ENCODE assay signal across 1 cellular context in the genomic region with DNA sequence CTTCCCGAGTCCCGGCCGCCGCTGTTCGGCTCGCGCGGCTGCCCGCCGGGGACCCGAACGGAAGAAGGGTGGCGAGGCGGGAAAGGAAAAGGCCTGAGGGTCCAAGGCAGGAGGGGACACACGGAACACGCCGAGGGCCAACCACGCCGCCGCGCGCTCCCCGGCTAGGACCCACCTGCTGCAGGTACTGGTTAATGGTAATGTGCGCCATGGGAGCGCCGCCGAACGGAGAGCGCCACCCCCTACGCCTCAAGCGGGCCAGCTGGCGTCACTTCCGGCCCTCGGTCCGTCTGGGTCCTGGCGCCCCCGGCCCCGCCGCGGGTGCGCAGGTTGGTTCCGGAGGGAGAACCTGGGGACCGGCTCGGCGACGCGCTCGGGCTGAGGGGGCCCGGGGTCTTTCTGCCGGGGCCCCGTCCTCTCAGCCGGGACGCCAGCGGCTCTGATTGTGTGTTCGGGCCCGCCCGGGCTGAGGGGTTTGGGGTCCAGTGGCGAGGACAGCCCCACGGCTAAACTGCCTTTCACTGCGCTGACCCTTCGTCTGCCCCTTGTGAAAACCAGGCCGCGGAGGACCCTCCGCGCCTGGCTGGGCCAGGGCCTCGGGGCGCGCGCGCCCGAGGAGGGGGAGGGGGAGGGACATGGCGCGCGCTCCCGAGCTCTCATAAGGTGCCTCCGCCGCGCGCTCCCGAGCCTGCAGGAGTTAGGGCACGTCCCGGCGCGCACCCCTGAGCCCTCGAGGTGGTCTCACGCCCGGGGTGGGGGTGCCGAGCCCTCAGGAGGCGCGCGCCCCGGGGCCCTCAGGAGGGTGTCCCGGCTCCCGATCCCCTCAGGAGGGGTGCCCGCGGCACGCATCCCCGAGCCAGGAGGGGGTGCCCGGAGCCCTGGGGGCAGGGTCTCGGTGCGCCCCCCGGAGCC.
TF ChIP-seq lines count a peak whose summit lies in the region.

Gene PCID2 (minus strand): TSS at position 246 of the 912 bp plus-strand sequence. CDS start 35 bp downstream, at position 211.

TF ChIP-seq in K562, 482 proteins besides CTCF, POLR2A, EP300 and RAD21 (continued from another document and continues in another):
- TF ChIP-seq ZNF740 (CRISPR knock-in tag; IDR thresholded peaks at IDR 0.05) (no peak), ZNF740 (tag; IDR thresholded peaks at IDR 0.05) (peak in 1 of 2 experiments; percentile 71; a peak in 1 of 4 replicates), FUS (optimal IDR thresholded peaks at IDR 0.05; ENCODE audit: low read depth, low read length) (peak; percentile 83), ZSCAN29 (IDR thresholded peaks at IDR 0.05) (no peak), ZBTB17 (CRISPR knock-in tag; IDR thresholded peaks at IDR 0.05) (0 out of 2 replicates have a peak, but pooled peaks have one; percentile 3), XRCC5 (IDR thresholded peaks at IDR 0.05; ENCODE audit: low read depth, low read length) (peak; percentile 57; the same call in 1 of the 2 replicates), HEY1 (CRISPR knock-in tag; IDR thresholded peaks at IDR 0.05; ENCODE audit: borderline replicate concordance) (no peak), MEF2D (tag; conservative IDR thresholded peaks at IDR 0.05; ENCODE audit: low read depth) (peak; percentile 46; the same call in 1 of the 2 replicates), BRD4 (IDR thresholded peaks at IDR 0.05) (0 out of 2 replicates have a peak, but pooled peaks have one; percentile 71), ZNF143 (CRISPR knock-in tag; IDR thresholded peaks at IDR 0.05) (no peak; the same call in 1 of the 2 replicates), ZEB2 (IDR thresholded peaks at IDR 0.05) (peak; percentile 94), TAF7 (tag; IDR thresholded peaks at IDR 0.05) (0 out of 2 replicates have a peak, but pooled peaks have one; percentile 21), TCF15 (CRISPR knock-in tag; IDR thresholded peaks at IDR 0.05) (no peak), ARID3A (IDR thresholded peaks at IDR 0.05; ENCODE audit: borderline replicate concordance, low read depth, low read length) (no peak), FOXK2 (conservative IDR thresholded peaks at IDR 0.05 in 1 of 2, IDR thresholded peaks at IDR 0.05 in 1 of 2; ENCODE audit: low read depth in 2 of 2) (peak in 1 of 2 experiments; percentile 39; a peak in 1 of 4 replicates), RBM22 (IDR thresholded peaks at IDR 0.05; ENCODE audit: low read depth, low read length, poor library complexity, severe bottlenecking) (peak; percentile 29), MTA3 (IDR thresholded peaks at IDR 0.05; ENCODE audit: borderline replicate concordance) (peak; percentile 66), TAL1 (IDR thresholded peaks at IDR 0.05) (no peak), XRCC4 (IDR thresholded peaks at IDR 0.05; ENCODE audit: extremely low read depth, insufficient read depth, insufficient read length) (no peak), ZNF644 (tag; IDR thresholded peaks at IDR 0.05; ENCODE audit: low read depth) (peak; percentile 87), RFX5 (IDR thresholded peaks at IDR 0.05; ENCODE audit: low read depth, low read length) (no peak), ZNF444 (CRISPR knock-in tag; IDR thresholded peaks at IDR 0.05) (peak; percentile 96), KLF1 (tag; IDR thresholded peaks at IDR 0.05) (0 out of 2 replicates have a peak, but pooled peaks have one; percentile 29), CBX1 (IDR thresholded peaks at IDR 0.05; ENCODE audit: low read depth) (peak; percentile 17; the same call in 1 of the 2 replicates), ILF3 (IDR thresholded peaks at IDR 0.05; ENCODE audit: borderline replicate concordance) (no peak), TCF7 (IDR thresholded peaks at IDR 0.05; ENCODE audit: borderline replicate concordance) (0 out of 2 replicates have a peak, but pooled peaks have one; percentile 35), PHF8 (IDR thresholded peaks at IDR 0.05; ENCODE audit: borderline replicate concordance, low read length) (peak; percentile 68; the same call in 1 of the 2 replicates), E2F5 (CRISPR knock-in tag; IDR thresholded peaks at IDR 0.05) (no peak), ZNF24 (IDR thresholded peaks at IDR 0.05) (peak; percentile 48; the same call in 1 of the 2 replicates), HDAC8 (tag; IDR thresholded peaks at IDR 0.05) (no peak; the same call in 1 of the 2 replicates), PCBP1 (IDR thresholded peaks at IDR 0.05; ENCODE audit: low read depth, low read length, poor library complexity, severe bottlenecking) (peak; percentile 63), RBM14 (IDR thresholded peaks at IDR 0.05; ENCODE audit: borderline replicate concordance, insufficient read depth, low read depth, low read length) (0 out of 2 replicates have a peak, but pooled peaks have one; percentile 84)
- TF ChIP-seq, protein P1, sequence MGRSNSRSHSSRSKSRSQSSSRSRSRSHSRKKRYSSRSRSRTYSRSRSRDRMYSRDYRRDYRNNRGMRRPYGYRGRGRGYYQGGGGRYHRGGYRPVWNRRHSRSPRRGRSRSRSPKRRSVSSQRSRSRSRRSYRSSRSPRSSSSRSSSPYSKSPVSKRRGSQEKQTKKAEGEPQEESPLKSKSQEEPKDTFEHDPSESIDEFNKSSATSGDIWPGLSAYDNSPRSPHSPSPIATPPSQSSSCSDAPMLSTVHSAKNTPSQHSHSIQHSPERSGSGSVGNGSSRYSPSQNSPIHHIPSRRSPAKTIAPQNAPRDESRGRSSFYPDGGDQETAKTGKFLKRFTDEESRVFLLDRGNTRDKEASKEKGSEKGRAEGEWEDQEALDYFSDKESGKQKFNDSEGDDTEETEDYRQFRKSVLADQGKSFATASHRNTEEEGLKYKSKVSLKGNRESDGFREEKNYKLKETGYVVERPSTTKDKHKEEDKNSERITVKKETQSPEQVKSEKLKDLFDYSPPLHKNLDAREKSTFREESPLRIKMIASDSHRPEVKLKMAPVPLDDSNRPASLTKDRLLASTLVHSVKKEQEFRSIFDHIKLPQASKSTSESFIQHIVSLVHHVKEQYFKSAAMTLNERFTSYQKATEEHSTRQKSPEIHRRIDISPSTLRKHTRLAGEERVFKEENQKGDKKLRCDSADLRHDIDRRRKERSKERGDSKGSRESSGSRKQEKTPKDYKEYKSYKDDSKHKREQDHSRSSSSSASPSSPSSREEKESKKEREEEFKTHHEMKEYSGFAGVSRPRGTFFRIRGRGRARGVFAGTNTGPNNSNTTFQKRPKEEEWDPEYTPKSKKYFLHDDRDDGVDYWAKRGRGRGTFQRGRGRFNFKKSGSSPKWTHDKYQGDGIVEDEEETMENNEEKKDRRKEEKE (IDR thresholded peaks at IDR 0.05; ENCODE audit: borderline replicate concordance in 1 of 2, control insufficient read depth in 1 of 2, low read depth in 2 of 2, low read length in 1 of 2): 0 out of 4 replicates have a peak, but pooled peaks of 1 of the 2 experiments have one; percentile 81
- TF ChIP-seq, protein P2, sequence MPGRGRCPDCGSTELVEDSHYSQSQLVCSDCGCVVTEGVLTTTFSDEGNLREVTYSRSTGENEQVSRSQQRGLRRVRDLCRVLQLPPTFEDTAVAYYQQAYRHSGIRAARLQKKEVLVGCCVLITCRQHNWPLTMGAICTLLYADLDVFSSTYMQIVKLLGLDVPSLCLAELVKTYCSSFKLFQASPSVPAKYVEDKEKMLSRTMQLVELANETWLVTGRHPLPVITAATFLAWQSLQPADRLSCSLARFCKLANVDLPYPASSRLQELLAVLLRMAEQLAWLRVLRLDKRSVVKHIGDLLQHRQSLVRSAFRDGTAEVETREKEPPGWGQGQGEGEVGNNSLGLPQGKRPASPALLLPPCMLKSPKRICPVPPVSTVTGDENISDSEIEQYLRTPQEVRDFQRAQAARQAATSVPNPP (IDR thresholded peaks at IDR 0.05; ENCODE audit: borderline replicate concordance, insufficient read depth, insufficient read length): no peak
- TF ChIP-seq, protein P3, sequence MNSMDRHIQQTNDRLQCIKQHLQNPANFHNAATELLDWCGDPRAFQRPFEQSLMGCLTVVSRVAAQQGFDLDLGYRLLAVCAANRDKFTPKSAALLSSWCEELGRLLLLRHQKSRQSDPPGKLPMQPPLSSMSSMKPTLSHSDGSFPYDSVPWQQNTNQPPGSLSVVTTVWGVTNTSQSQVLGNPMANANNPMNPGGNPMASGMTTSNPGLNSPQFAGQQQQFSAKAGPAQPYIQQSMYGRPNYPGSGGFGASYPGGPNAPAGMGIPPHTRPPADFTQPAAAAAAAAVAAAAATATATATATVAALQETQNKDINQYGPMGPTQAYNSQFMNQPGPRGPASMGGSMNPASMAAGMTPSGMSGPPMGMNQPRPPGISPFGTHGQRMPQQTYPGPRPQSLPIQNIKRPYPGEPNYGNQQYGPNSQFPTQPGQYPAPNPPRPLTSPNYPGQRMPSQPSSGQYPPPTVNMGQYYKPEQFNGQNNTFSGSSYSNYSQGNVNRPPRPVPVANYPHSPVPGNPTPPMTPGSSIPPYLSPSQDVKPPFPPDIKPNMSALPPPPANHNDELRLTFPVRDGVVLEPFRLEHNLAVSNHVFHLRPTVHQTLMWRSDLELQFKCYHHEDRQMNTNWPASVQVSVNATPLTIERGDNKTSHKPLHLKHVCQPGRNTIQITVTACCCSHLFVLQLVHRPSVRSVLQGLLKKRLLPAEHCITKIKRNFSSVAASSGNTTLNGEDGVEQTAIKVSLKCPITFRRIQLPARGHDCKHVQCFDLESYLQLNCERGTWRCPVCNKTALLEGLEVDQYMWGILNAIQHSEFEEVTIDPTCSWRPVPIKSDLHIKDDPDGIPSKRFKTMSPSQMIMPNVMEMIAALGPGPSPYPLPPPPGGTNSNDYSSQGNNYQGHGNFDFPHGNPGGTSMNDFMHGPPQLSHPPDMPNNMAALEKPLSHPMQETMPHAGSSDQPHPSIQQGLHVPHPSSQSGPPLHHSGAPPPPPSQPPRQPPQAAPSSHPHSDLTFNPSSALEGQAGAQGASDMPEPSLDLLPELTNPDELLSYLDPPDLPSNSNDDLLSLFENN (IDR thresholded peaks at IDR 0.05; ENCODE audit: low read depth in 2 of 2, low read length in 2 of 2): peak in 1 of 2 experiments; percentile 63; a peak in 1 of 4 replicates
- TF ChIP-seq, protein P4, sequence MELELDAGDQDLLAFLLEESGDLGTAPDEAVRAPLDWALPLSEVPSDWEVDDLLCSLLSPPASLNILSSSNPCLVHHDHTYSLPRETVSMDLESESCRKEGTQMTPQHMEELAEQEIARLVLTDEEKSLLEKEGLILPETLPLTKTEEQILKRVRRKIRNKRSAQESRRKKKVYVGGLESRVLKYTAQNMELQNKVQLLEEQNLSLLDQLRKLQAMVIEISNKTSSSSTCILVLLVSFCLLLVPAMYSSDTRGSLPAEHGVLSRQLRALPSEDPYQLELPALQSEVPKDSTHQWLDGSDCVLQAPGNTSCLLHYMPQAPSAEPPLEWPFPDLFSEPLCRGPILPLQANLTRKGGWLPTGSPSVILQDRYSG (tag; conservative IDR thresholded peaks at IDR 0.05; ENCODE audit: low read depth): 0 out of 2 replicates have a peak, but pooled peaks have one; percentile 64
- TF ChIP-seq, protein P5, sequence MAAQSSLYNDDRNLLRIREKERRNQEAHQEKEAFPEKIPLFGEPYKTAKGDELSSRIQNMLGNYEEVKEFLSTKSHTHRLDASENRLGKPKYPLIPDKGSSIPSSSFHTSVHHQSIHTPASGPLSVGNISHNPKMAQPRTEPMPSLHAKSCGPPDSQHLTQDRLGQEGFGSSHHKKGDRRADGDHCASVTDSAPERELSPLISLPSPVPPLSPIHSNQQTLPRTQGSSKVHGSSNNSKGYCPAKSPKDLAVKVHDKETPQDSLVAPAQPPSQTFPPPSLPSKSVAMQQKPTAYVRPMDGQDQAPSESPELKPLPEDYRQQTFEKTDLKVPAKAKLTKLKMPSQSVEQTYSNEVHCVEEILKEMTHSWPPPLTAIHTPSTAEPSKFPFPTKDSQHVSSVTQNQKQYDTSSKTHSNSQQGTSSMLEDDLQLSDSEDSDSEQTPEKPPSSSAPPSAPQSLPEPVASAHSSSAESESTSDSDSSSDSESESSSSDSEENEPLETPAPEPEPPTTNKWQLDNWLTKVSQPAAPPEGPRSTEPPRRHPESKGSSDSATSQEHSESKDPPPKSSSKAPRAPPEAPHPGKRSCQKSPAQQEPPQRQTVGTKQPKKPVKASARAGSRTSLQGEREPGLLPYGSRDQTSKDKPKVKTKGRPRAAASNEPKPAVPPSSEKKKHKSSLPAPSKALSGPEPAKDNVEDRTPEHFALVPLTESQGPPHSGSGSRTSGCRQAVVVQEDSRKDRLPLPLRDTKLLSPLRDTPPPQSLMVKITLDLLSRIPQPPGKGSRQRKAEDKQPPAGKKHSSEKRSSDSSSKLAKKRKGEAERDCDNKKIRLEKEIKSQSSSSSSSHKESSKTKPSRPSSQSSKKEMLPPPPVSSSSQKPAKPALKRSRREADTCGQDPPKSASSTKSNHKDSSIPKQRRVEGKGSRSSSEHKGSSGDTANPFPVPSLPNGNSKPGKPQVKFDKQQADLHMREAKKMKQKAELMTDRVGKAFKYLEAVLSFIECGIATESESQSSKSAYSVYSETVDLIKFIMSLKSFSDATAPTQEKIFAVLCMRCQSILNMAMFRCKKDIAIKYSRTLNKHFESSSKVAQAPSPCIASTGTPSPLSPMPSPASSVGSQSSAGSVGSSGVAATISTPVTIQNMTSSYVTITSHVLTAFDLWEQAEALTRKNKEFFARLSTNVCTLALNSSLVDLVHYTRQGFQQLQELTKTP (IDR thresholded peaks at IDR 0.05; ENCODE audit: low read depth in 1 of 2, partially characterized antibody in 2 of 2): peak in 1 of 2 experiments; percentile 78
